In genomic region chr1:10867914-10868598, GRCh38 we compare ENCODE assay signal across 12 cellular contexts.
DNase-seq lines count a peak whose midpoint lies in the region; ATAC-seq, FAIRE-seq and TF ChIP-seq lines count a peak whose summit lies in the region.
"Had no signal": no experiment of that assay in that cellular context is flagged by ENCODE, and none has a peak within 500 bp of the region (broad histone marks: within the 10 kb centered on the region; RNA-seq: fewer than 3 reads in every experiment).

No MANE protein-coding gene starts in this region.

- no peaks in the 10 kb centered on the region for H3K36me3 ChIP-seq in astrocyte (ENCODE audit: insufficient read depth, low read length)

- FAIRE-seq in astrocyte (lab: Jason Lieb, UNC): no peak
- FAIRE-seq: frontal cortex had no signal

- TF ChIP-seq CTCF in astrocyte (IDR thresholded peaks at IDR 0.05; ENCODE audit: insufficient read depth, low read depth, low read length): no peak

- H3K27ac Mint-ChIP-seq in astrocyte (ENCODE audit: unreplicated experiment): no peak overlapping the region
- H3K27ac Mint-ChIP-seq in stimulated activated effector memory CD8-positive, alpha-beta T cell treated with anti-CD3 and anti-CD28 coated beads, Interleukin-12 subunit alpha, Interleukin-12 subunit beta, amount 100 ng/mL, for 72 hours: no peak overlapping the region
- H3K27ac Mint-ChIP-seq: stimulated activated naive CD8-positive, alpha-beta T cell treated with anti-CD3 and anti-CD28 coated beads, Interleukin-15, Interleukin-2, amounts not matched to agents 100 ng/mL and 50 ng/mL, for 24 hours had no signal

- H3K9ac ChIP-seq in astrocyte (ENCODE audit: low read length): peak overlapping the region; percentile 31

- H3K27me3 ChIP-seq in astrocyte (ENCODE audit: insufficient read depth, low read length): peaks cover 45% of the 10 kb centered on the region

- no peaks in the 10 kb centered on the region for H3K36me3 Mint-ChIP-seq in activated T-cell treated with anti-CD3 and anti-CD28 coated beads, Interleukin-2, amount 50 U/mL, for 4 hours (ENCODE audit: insufficient read depth)
- H3K36me3 Mint-ChIP-seq in astrocyte (ENCODE audit: low read depth, unreplicated experiment): no peaks in the 10 kb centered on the region
- peaks cover 5% of the 10 kb centered on the region for H3K36me3 Mint-ChIP-seq in stimulated activated effector memory CD8-positive, alpha-beta T cell treated with anti-CD3 and anti-CD28 coated beads, Interleukin-12 subunit alpha, Interleukin-12 subunit beta, amount 100 ng/mL, for 72 hours

- peak overlapping the region; percentile 12 for H2AFZ ChIP-seq in astrocyte (ENCODE audit: low read depth, low read length)

- H3K4me3 ChIP-seq in astrocyte (ENCODE audit: insufficient read depth, low read depth, low read length): no peak overlapping the region

- H3K79me2 ChIP-seq in astrocyte (ENCODE audit: insufficient read depth, low read length): no peaks in the 10 kb centered on the region

- DNase-seq in activated T-cell treated with anti-CD3 and anti-CD28 coated beads, Interleukin-2, amount 50 U/mL, for 4 hours: no peak
- no peak for DNase-seq in activated T-cell treated with anti-CD3 and anti-CD28 coated beads, Interleukin-2, amount 50 U/mL, for 48 hours
- DNase-seq in NCI-H2107 treated with DMSO at 0.1 percent for 48 hours (lab: John Stamatoyannopoulos, UW; ENCODE audit: unreplicated experiment) (peak; percentile 83), astrocyte (ENCODE audit: low read depth) (no peak), islet precursor cell (no peak), occipital lobe (lab: John Stamatoyannopoulos, UW) (no peak)
- no peak for DNase-seq in stimulated activated effector memory CD8-positive, alpha-beta T cell treated with anti-CD3 and anti-CD28 coated beads, Interleukin-12 subunit alpha, Interleukin-12 subunit beta, amount 100 ng/mL, for 72 hours (ENCODE audit: low spot score in 2 of 2)
- DNase-seq: mesendoderm, NCI-H1048 had no signal

- no peaks in the 10 kb centered on the region for H3K9me3 Mint-ChIP-seq in activated T-cell treated with anti-CD3 and anti-CD28 coated beads, Interleukin-2, amount 50 U/mL, for 4 hours
- H3K9me3 Mint-ChIP-seq in astrocyte (ENCODE audit: unreplicated experiment): no peaks in the 10 kb centered on the region
- H3K9me3 Mint-ChIP-seq in stimulated activated effector memory CD8-positive, alpha-beta T cell treated with anti-CD3 and anti-CD28 coated beads, Interleukin-12 subunit alpha, Interleukin-12 subunit beta, amount 100 ng/mL, for 72 hours: no peaks in the 10 kb centered on the region
- H3K9me3 Mint-ChIP-seq: stimulated activated naive CD8-positive, alpha-beta T cell treated with anti-CD3 and anti-CD28 coated beads, Interleukin-15, Interleukin-2, amounts not matched to agents 100 ng/mL and 50 ng/mL, for 24 hours had no signal

- no peak overlapping the region for H3K4me2 ChIP-seq in astrocyte (ENCODE audit: low read length)

- H3K4me1 ChIP-seq in astrocyte (ENCODE audit: insufficient read depth, low read length): peaks cover 5% of the 10 kb centered on the region

- no peaks in the 10 kb centered on the region for H4K20me1 ChIP-seq in astrocyte (ENCODE audit: insufficient read depth, low read length)

- H3K9me3 ChIP-seq in astrocyte (ENCODE audit: insufficient read depth, low read depth, low read length): no peaks in the 10 kb centered on the region

- H3K27ac ChIP-seq in astrocyte (ENCODE audit: low read depth, low read length): no peak overlapping the region

- H3K27me3 Mint-ChIP-seq in activated T-cell treated with anti-CD3 and anti-CD28 coated beads, Interleukin-2, amount 50 U/mL, for 4 hours (ENCODE audit: low read depth): peaks cover 55% of the 10 kb centered on the region
- peaks cover 67% of the 10 kb centered on the region for H3K27me3 Mint-ChIP-seq in astrocyte (ENCODE audit: low read depth, unreplicated experiment)

- peak overlapping the region; percentile 37 for H3K4me3 Mint-ChIP-seq in activated T-cell treated with anti-CD3 and anti-CD28 coated beads, Interleukin-2, amount 50 U/mL, for 4 hours
- peak overlapping the region; percentile 69 for H3K4me3 Mint-ChIP-seq in astrocyte (ENCODE audit: unreplicated experiment)
- H3K4me3 Mint-ChIP-seq in stimulated activated effector memory CD8-positive, alpha-beta T cell treated with anti-CD3 and anti-CD28 coated beads, Interleukin-12 subunit alpha, Interleukin-12 subunit beta, amount 100 ng/mL, for 72 hours: peak overlapping the region; percentile 46
- H3K4me3 Mint-ChIP-seq: stimulated activated naive CD8-positive, alpha-beta T cell treated with anti-CD3 and anti-CD28 coated beads, Interleukin-15, Interleukin-2, amounts not matched to agents 100 ng/mL and 50 ng/mL, for 24 hours had no signal

- H3K4me1 Mint-ChIP-seq in activated T-cell treated with anti-CD3 and anti-CD28 coated beads, Interleukin-2, amount 50 U/mL, for 4 hours (ENCODE audit: low read depth): peaks cover 9% of the 10 kb centered on the region
- H3K4me1 Mint-ChIP-seq in astrocyte (ENCODE audit: low read depth, unreplicated experiment): peaks cover 8% of the 10 kb centered on the region
- H3K4me1 Mint-ChIP-seq in stimulated activated effector memory CD8-positive, alpha-beta T cell treated with anti-CD3 and anti-CD28 coated beads, Interleukin-12 subunit alpha, Interleukin-12 subunit beta, amount 100 ng/mL, for 72 hours: peaks cover 23% of the 10 kb centered on the region

- ATAC-seq in activated T-cell treated with anti-CD3 and anti-CD28 coated beads, Interleukin-2, amount 50 U/mL, for 4 hours: no peak
- ATAC-seq in stimulated activated effector memory CD8-positive, alpha-beta T cell treated with anti-CD3 and anti-CD28 coated beads, Interleukin-12 subunit alpha, Interleukin-12 subunit beta, amount 100 ng/mL, for 72 hours: no peak
- no peak for ATAC-seq in activated CD4-positive, CD25-positive, alpha-beta regulatory T cell treated with anti-CD3 and anti-CD28 coated beads, Interleukin-2, amount 50 U/mL, for 24 hours
